ENCODE assay signal across 9 cellular contexts in genomic region chr5:68261174-68262021, GRCh38. TPM values are rescaled to one million over a fixed set of nuclear protein-coding genes. Genes with fewer than 3 reads are reported as not detected.
DNase-seq lines count a peak whose midpoint lies in the region; ATAC-seq, FAIRE-seq and TF ChIP-seq lines count a peak whose summit lies in the region.
"Had no signal": no experiment of that assay in that cellular context is flagged by ENCODE, and none has a peak within 500 bp of the region (broad histone marks: within the 10 kb centered on the region; RNA-seq: fewer than 3 reads in every experiment).

No MANE protein-coding gene starts in this region.

- peak overlapping the region; percentile 30; the same call in 1 of the 2 replicates for H3K27ac ChIP-seq in ACC112 (ENCODE audit: low read depth, low read length)
- H3K27ac ChIP-seq in lung (ENCODE audit: low read depth in 1 of 2, low read length in 1 of 2) = peak overlapping the region; percentile 33 to 88

- FAIRE-seq in GM19239 (lab: Jason Lieb, UNC) = peak; percentile 84
- FAIRE-seq: G401.6 had no signal

- no peak overlapping the region for H2AFZ ChIP-seq in ACC112 (ENCODE audit: low read length, unreplicated experiment)

- H3K4me3 ChIP-seq in ACC112 (ENCODE audit: low read depth, low read length) = no peak overlapping the region
- no peak overlapping the region for H3K4me3 ChIP-seq in lung

- DNase-seq in GM19239 (ENCODE audit: insufficient read length, low spot score) = no peak
- peak; percentile 98 for DNase-seq in amniotic epithelial cell (ENCODE audit: low read depth)
- DNase-seq in lung (ENCODE audit: low spot score) = no peak
- DNase-seq in AG20443 (ENCODE audit: low spot score) = no peak
- no peak for DNase-seq in 8988T

- H3K9me3 ChIP-seq in lung (ENCODE audit: control insufficient read depth in 2 of 2, insufficient read depth in 1 of 2, low read length in 1 of 2) = no peaks in the 10 kb centered on the region

- ATAC-seq in lung (ENCODE audit: insufficient read depth, low FRiP score) (peak; percentile 36), GM21528 (IDR thresholded peaks at IDR 0.05; ENCODE audit: low FRiP score, unreplicated experiment) (no peak), HG03378 (IDR thresholded peaks at IDR 0.05; ENCODE audit: unreplicated experiment) (no peak)

- H3K79me2 ChIP-seq in ACC112 (ENCODE audit: control insufficient read depth, insufficient read depth, low read length, unreplicated experiment) = peaks cover 29% of the 10 kb centered on the region

- H3K36me3 ChIP-seq in ACC112 (ENCODE audit: insufficient read depth, low read length) = no peaks in the 10 kb centered on the region
- peaks cover 0 to 4% of the 10 kb centered on the region in 2 donors for H3K36me3 ChIP-seq in lung (ENCODE audit: control insufficient read depth in 2 of 2, insufficient read depth in 2 of 2, low read length in 2 of 2)

- TF ChIP-seq CTCF in lung (IDR thresholded peaks at IDR 0.05; ENCODE audit: control extremely low read depth, extremely low read depth) = no peak

- WGBS in lung, 2 donors = 23 to 55% methylated on average over 4 of the region's 4 CpGs

- peaks cover 29% of the 10 kb centered on the region for H3K4me1 ChIP-seq in ACC112 (ENCODE audit: control insufficient read depth, insufficient read depth, low read length, unreplicated experiment)
- H3K4me1 ChIP-seq in lung (ENCODE audit: control insufficient read depth in 2 of 2, insufficient read depth in 2 of 2, low read length in 2 of 2) = peaks cover 14 to 41% of the 10 kb centered on the region in 2 donors

- H3K27me3 ChIP-seq in ACC112 (ENCODE audit: insufficient read depth, low read length) (no peaks in the 10 kb centered on the region), lung (ENCODE audit: control insufficient read depth, insufficient read depth) (no peaks in the 10 kb centered on the region)

RNA-seq across cellular contexts. Expression of gene PIK3R1, which starts 45.8 kb away (rescaled TPM):
- 100 to 1,000 TPM; 128 to 222 TPM for total RNA-seq in lung
- polyA plus RNA-seq in lung = 10 to 100 TPM in 1 of 2 donors, 1 to 10 TPM in 1; 6.8 to 21.3 TPM
